14 cellular contexts compared by ENCODE assay signal in genomic region chr1:45840704-45841103, GRCh38. TPM values are rescaled to one million over a fixed set of nuclear protein-coding genes. Genes with fewer than 3 reads are reported as not detected.
DNase-seq lines count a peak whose midpoint lies in the region; ATAC-seq and FAIRE-seq lines count a peak whose summit lies in the region.
"Had no signal": no experiment of that assay in that cellular context is flagged by ENCODE, and none has a peak within 500 bp of the region (broad histone marks: within the 10 kb centered on the region; RNA-seq: fewer than 3 reads in every experiment).

No MANE protein-coding gene starts in this region.

- H3K4me3 ChIP-seq in SJCRH30, result no peak overlapping the region
- H3K4me3 ChIP-seq: esophagus squamous epithelium had no signal

- no peaks in the 10 kb centered on the region for H3K27me3 ChIP-seq in SJCRH30
- H3K27me3 ChIP-seq: brain microvascular endothelial cell, esophagus squamous epithelium had no signal

- peak; percentile 83 for FAIRE-seq in GM18507 (lab: Jason Lieb, UNC)
- FAIRE-seq: keratinocyte had no signal

- peaks cover 8% of the 10 kb centered on the region for H3K36me3 ChIP-seq in SJCRH30
- H3K36me3 ChIP-seq: brain microvascular endothelial cell, esophagus squamous epithelium had no signal

- DNase-seq in A172 (ENCODE audit: low spot score) (peak; percentile 25), GM18507 (ENCODE audit: extremely low spot score, insufficient read length, low read depth) (no peak), RKO (ENCODE audit: low spot score) (peak; percentile 14), mucosa of gallbladder (ENCODE audit: low spot score) (no peak), mesenteric fat pad (ENCODE audit: low spot score) (no peak), SJCRH30 (no peak)
- no peak for DNase-seq in activated T-helper 1 cell treated with anti-CD3 and anti-CD28 coated beads, Interleukin-12 subunit alpha, Interleukin-12 subunit beta, Interleukin-2, Interleukin-4 antibody, amounts not matched to agents 30 ng/mL and 10 ng/mL and 1 ng/mL, durations not matched to agents 14 hours and 24 hours and 36 hours (ENCODE audit: low spot score)
- DNase-seq: activated T-cell treated with anti-CD3 and anti-CD28 coated beads, Interleukin-2, amount 50 U/mL, for 48 hours; brain microvascular endothelial cell; esophagus squamous epithelium; NCI-H1105 treated with DMSO at 0.1 percent for 48 hours had no signal

- H3K4me1 Mint-ChIP-seq in activated T-helper 1 cell treated with anti-CD3 and anti-CD28 coated beads, Interleukin-12 subunit alpha, Interleukin-12 subunit beta, Interleukin-2, Interleukin-4 antibody, amounts not matched to agents 30 ng/mL and 10 ng/mL and 1 ng/mL, durations not matched to agents 14 hours and 24 hours and 36 hours (ENCODE audit: low read depth), result peaks cover 14% of the 10 kb centered on the region

- H3K9me3 Mint-ChIP-seq in activated T-helper 1 cell treated with anti-CD3 and anti-CD28 coated beads, Interleukin-12 subunit alpha, Interleukin-12 subunit beta, Interleukin-2, Interleukin-4 antibody, amounts not matched to agents 30 ng/mL and 10 ng/mL and 1 ng/mL, durations not matched to agents 14 hours and 24 hours and 36 hours, result no peaks in the 10 kb centered on the region

- no peak overlapping the region for H3K4me3 Mint-ChIP-seq in activated T-helper 1 cell treated with anti-CD3 and anti-CD28 coated beads, Interleukin-12 subunit alpha, Interleukin-12 subunit beta, Interleukin-2, Interleukin-4 antibody, amounts not matched to agents 30 ng/mL and 10 ng/mL and 1 ng/mL, durations not matched to agents 14 hours and 24 hours and 36 hours

- no peak overlapping the region for H3K27ac Mint-ChIP-seq in activated T-helper 1 cell treated with anti-CD3 and anti-CD28 coated beads, Interleukin-12 subunit alpha, Interleukin-12 subunit beta, Interleukin-2, Interleukin-4 antibody, amounts not matched to agents 30 ng/mL and 10 ng/mL and 1 ng/mL, durations not matched to agents 14 hours and 24 hours and 36 hours

- ATAC-seq in HG02852 (IDR thresholded peaks at IDR 0.05; ENCODE audit: unreplicated experiment), result peak; percentile 58

- peaks cover 7% of the 10 kb centered on the region for H3K36me3 Mint-ChIP-seq in activated T-helper 1 cell treated with anti-CD3 and anti-CD28 coated beads, Interleukin-12 subunit alpha, Interleukin-12 subunit beta, Interleukin-2, Interleukin-4 antibody, amounts not matched to agents 30 ng/mL and 10 ng/mL and 1 ng/mL, durations not matched to agents 14 hours and 24 hours and 36 hours (ENCODE audit: low read depth)

- no peaks in the 10 kb centered on the region for H3K27me3 Mint-ChIP-seq in activated T-helper 1 cell treated with anti-CD3 and anti-CD28 coated beads, Interleukin-12 subunit alpha, Interleukin-12 subunit beta, Interleukin-2, Interleukin-4 antibody, amounts not matched to agents 30 ng/mL and 10 ng/mL and 1 ng/mL, durations not matched to agents 14 hours and 24 hours and 36 hours (ENCODE audit: insufficient read depth)

- H3K27ac ChIP-seq in SJCRH30, result no peak overlapping the region
- H3K27ac ChIP-seq: brain microvascular endothelial cell, esophagus squamous epithelium, parathyroid adenoma had no signal

- intact Hi-C loops in activated T-helper 1 cell treated with anti-CD3 and anti-CD28 coated beads, Interleukin-12 subunit alpha, Interleukin-12 subunit beta, Interleukin-2, Interleukin-4 antibody, amounts not matched to agents 30 ng/mL and 10 ng/mL and 1 ng/mL, durations not matched to agents 14 hours and 24 hours and 36 hours (cut with micrococcal nuclease), result loop anchor here (5.0 kb wide), 2 partner anchors 193 to 253 kb away; no protein-coding TSS in a partner anchor

- H3K9me3 ChIP-seq in SJCRH30 (replicated peaks), result no peaks in the 10 kb centered on the region
- H3K9me3 ChIP-seq: esophagus squamous epithelium had no signal

- no peaks in the 10 kb centered on the region for H3K4me1 ChIP-seq in SJCRH30
- H3K4me1 ChIP-seq: parathyroid adenoma had no signal

RNA-seq across cellular contexts. Expression of gene MAST2, which starts 37.3 kb away (rescaled TPM):
- total RNA-seq in A172 (2014; rRNA removed; shearing (Covaris generic)), result 18.4 and 19.5 TPM in 2 replicates
- total RNA-seq in mucosa of gallbladder (54.0 TPM), mesenteric fat pad (24.8 TPM)
- 32.0 and 37.2 TPM in 2 replicates for total RNA-seq in activated T-helper 1 cell treated with anti-CD3 and anti-CD28 coated beads, Interleukin-12 subunit alpha, Interleukin-12 subunit beta, Interleukin-2, Interleukin-4 antibody, amounts not matched to agents 30 ng/mL and 10 ng/mL and 1 ng/mL, durations not matched to agents 14 hours and 24 hours and 36 hours
- 43.0 and 46.5 TPM in 2 replicates for total RNA-seq in SJCRH30 (2014; rRNA removed; shearing (Covaris generic))

Comparison
In these comparisons a context has a peak if more than half of its experiments do, and no peak if none do; other contexts are left out.
1. DNase-seq: peak in A172 (single experiment) and RKO (single experiment); none in GM18507 (single experiment), mucosa of gallbladder (single experiment), mesenteric fat pad (single experiment), activated T-helper 1 cell treated with anti-CD3 and anti-CD28 coated beads, Interleukin-12 subunit alpha, Interleukin-12 subunit beta, Interleukin-2, Interleukin-4 antibody, amounts not matched to agents 30 ng/mL and 10 ng/mL and 1 ng/mL, durations not matched to agents 14 hours and 24 hours and 36 hours (single experiment) and SJCRH30 (0 of 2).